ENCODE assay signal across 9 cellular contexts in genomic region chr5:119354522-119355243, GRCh38. TPM values are rescaled to one million over a fixed set of nuclear protein-coding genes. Genes with fewer than 3 reads are reported as not detected.
DNase-seq lines count a peak whose midpoint lies in the region; ATAC-seq and TF ChIP-seq lines count a peak whose summit lies in the region.
"Had no signal": no experiment of that assay in that cellular context is flagged by ENCODE, and none has a peak within 500 bp of the region (broad histone marks: within the 10 kb centered on the region; RNA-seq: fewer than 3 reads in every experiment).

No MANE protein-coding gene starts in this region.

- H3K27me3 ChIP-seq in HUES64 (ENCODE audit: insufficient read depth, low read length) (peaks cover 27% of the 10 kb centered on the region), right cardiac atrium (ENCODE audit: control insufficient read depth, insufficient read depth) (no peaks in the 10 kb centered on the region), H7 (ENCODE audit: control insufficient read depth, insufficient read depth, low read length) (peaks cover 7% of the 10 kb centered on the region; the same call in 1 of the 2 replicates)

- H3K27ac Mint-ChIP-seq in brain (no peak overlapping the region), neural crest cell (ENCODE audit: unreplicated experiment) (no peak overlapping the region)

- H3K4me1 ChIP-seq in HUES64 (ENCODE audit: insufficient read depth, low read length) (peaks cover 59% of the 10 kb centered on the region), right cardiac atrium (ENCODE audit: control insufficient read depth, insufficient read depth, low read length) (no peaks in the 10 kb centered on the region)

- H3K36me3 Mint-ChIP-seq in brain (no peaks in the 10 kb centered on the region), neural crest cell (ENCODE audit: low read depth) (no peaks in the 10 kb centered on the region)

- H3K27me3 Mint-ChIP-seq in brain (peaks cover 47% of the 10 kb centered on the region), neural crest cell (ENCODE audit: low read depth) (peaks cover 63% of the 10 kb centered on the region)

- intact Hi-C loops in right cardiac atrium (cut with DNase I): no loop called here

- peak overlapping the region; percentile 57 for H3K9ac ChIP-seq in HUES64 (ENCODE audit: low read depth, low read length)
- H3K9ac ChIP-seq: parathyroid adenoma had no signal

- H3K9me3 Mint-ChIP-seq in brain (no peaks in the 10 kb centered on the region), neural crest cell (no peaks in the 10 kb centered on the region)

- no peak for ATAC-seq in right cardiac atrium

- DNase-seq in neural crest cell (ENCODE audit: low read depth, low spot score) (no peak), Ammon's horn (ENCODE audit: low spot score) (no peak), CD1c-positive myeloid dendritic cell (ENCODE audit: extremely low spot score) (no peak), right cardiac atrium (no peak), H7 (no peak)

- H3K4me1 Mint-ChIP-seq in brain: peaks cover 37% of the 10 kb centered on the region
- H3K4me1 Mint-ChIP-seq in neural crest cell: peaks cover 18% of the 10 kb centered on the region

- WGBS in HUES64: 80% methylated on average over 10 of the region's 10 CpGs
- 94% methylated on average over 10 of the region's 10 CpGs for WGBS in right cardiac atrium

- H3K4me3 ChIP-seq in GM08714 (ENCODE audit: low read length) (peak overlapping the region; percentile 90), HUES64 (ENCODE audit: low read length) (peak overlapping the region; percentile 60), right cardiac atrium (ENCODE audit: low read length) (no peak overlapping the region), H7 (ENCODE audit: insufficient read depth, low read depth, low read length) (no peak overlapping the region)

- H3K9me3 ChIP-seq in HUES64 (ENCODE audit: insufficient read depth, low read depth, low read length): no peaks in the 10 kb centered on the region
- no peaks in the 10 kb centered on the region for H3K9me3 ChIP-seq in right cardiac atrium (ENCODE audit: control insufficient read depth, low read length)

- no peak overlapping the region; the same call in 1 of the 2 replicates for H3K27ac ChIP-seq in HUES64 (ENCODE audit: low read depth, low read length)
- H3K27ac ChIP-seq in right cardiac atrium (ENCODE audit: low read length): no peak overlapping the region
- H3K27ac ChIP-seq: parathyroid adenoma had no signal

- H3K36me3 ChIP-seq in HUES64 (ENCODE audit: insufficient read depth, low read length) (no peaks in the 10 kb centered on the region), H7 (replicated peaks; ENCODE audit: control insufficient read depth, insufficient read depth, low read length) (no peaks in the 10 kb centered on the region)

- H3K4me3 Mint-ChIP-seq in brain: peak overlapping the region in 3 of 5 experiments; percentile 11 to 93 (median 89)
- H3K4me3 Mint-ChIP-seq in neural crest cell: peak overlapping the region; percentile 39

- TF ChIP-seq CTCF in brain (conservative IDR thresholded peaks at IDR 0.05) (no peak), neural crest cell (conservative IDR thresholded peaks at IDR 0.05) (no peak)

RNA-seq across cellular contexts. Expression of gene TNFAIP8, which starts 1.1 kb away (rescaled TPM):
- polyA plus RNA-seq in HUES64 (2013, experiment 1 of 2): 16.6 TPM
- 19.6 TPM for polyA plus RNA-seq in HUES64 (2013, experiment 2 of 2)
- polyA plus RNA-seq in brain (ENCODE audit: insufficient read depth, low read depth, low replicate concordance) (8.9 TPM), right cardiac atrium (2.7 TPM)
- total RNA-seq in neural crest cell (8.6 and 10.8 TPM in 2 replicates), right cardiac atrium (1 to 10 TPM; 4.1 to 5.9 (median 4.5) TPM)
- 38.6 and 45.8 TPM in 2 replicates for total RNA-seq in H7 (2014; rRNA removed; shearing (Covaris generic))

Comparison
In these comparisons a context has a peak if more than half of its experiments do, and no peak if none do; other contexts are left out.
1. H3K4me3 ChIP-seq: peak in GM08714 (single experiment) and HUES64 (single experiment); none in right cardiac atrium (single experiment) and H7 (single experiment).